8 cellular contexts compared by ENCODE assay signal in the genomic region with DNA sequence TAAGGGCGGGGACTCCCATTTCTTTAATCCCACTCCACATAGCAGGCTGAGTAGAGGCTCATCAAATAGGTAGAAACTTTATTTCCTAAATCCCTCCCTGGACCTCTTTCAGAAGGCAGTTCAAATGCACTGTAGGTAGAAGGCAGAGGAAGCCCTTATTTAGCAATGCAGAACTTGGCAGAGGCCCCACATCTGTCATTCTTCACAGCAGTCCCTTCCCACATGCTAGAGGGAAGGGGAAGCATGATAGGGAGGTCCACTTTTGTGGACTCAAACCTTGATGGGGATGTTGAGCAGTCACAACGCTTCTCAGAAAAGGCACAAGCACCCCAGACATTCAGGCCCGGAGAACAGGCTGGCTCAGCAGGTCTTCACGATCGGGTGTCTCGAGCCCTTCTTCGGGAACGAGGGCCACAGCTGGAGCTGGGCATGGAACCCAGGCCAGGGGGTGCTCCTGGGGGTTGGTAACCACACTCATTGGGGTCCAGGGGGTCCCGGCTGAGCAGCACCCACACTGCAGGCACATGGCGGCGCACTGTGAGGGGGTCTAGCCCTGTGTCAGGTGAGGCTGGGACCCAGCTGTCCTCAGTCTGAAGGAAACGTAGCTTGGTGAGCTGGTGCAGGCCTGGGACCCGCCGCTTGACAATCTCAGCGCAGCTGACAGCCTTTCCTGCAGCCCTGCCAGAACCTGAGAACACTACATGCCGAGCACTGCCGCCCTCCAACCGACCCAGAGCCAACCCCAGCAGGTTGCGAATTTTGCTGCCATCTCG. TPM values are rescaled to one million over a fixed set of nuclear protein-coding genes. Genes with fewer than 3 reads are reported as not detected.
DNase-seq lines count a peak whose midpoint lies in the region; ATAC-seq and TF ChIP-seq lines count a peak whose summit lies in the region.

No MANE protein-coding gene starts in this region.

- peaks cover 5% of the 10 kb centered on the region for H3K27me3 ChIP-seq in iPS-18a (ENCODE audit: control insufficient read depth, insufficient read depth, low read length)
- no peaks in the 10 kb centered on the region for H3K27me3 ChIP-seq in testis

- no peak for DNase-seq in activated naive CD4-positive, alpha-beta T cell treated with anti-CD3 and anti-CD28 coated beads, Interleukin-2, amount 10 ng/mL, durations not matched to agents 7 days and 5 days
- DNase-seq in activated naive CD4-positive, alpha-beta T cell treated with Interleukin-2 at 50 U/mL for 16 hours = no peak
- DNase-seq in activated T-helper 1 cell treated with anti-CD3 and anti-CD28 coated beads, Interleukin-12 subunit alpha, Interleukin-12 subunit beta, Interleukin-2, Interleukin-4 antibody, amounts not matched to agents 30 ng/mL and 10 ng/mL and 1 ng/mL, durations not matched to agents 14 hours and 24 hours and 36 hours (ENCODE audit: low spot score) = no peak
- DNase-seq in testis = peak; percentile 28
- DNase-seq in KG1 (lab: John Stamatoyannopoulos, UW) = no peak
- no peak for DNase-seq in retina

- H3K4me1 Mint-ChIP-seq in activated naive CD4-positive, alpha-beta T cell treated with anti-CD3 and anti-CD28 coated beads, Interleukin-2, amount 10 ng/mL, durations not matched to agents 7 days and 5 days = peaks cover 26% of the 10 kb centered on the region
- H3K4me1 Mint-ChIP-seq in activated T-helper 1 cell treated with anti-CD3 and anti-CD28 coated beads, Interleukin-12 subunit alpha, Interleukin-12 subunit beta, Interleukin-2, Interleukin-4 antibody, amounts not matched to agents 30 ng/mL and 10 ng/mL and 1 ng/mL, durations not matched to agents 14 hours and 24 hours and 36 hours (ENCODE audit: low read depth) = peaks cover 24% of the 10 kb centered on the region

- H3K27ac ChIP-seq in iPS-18a (ENCODE audit: low read length) = no peak overlapping the region
- no peak overlapping the region for H3K27ac ChIP-seq in testis

- intact Hi-C loops in activated T-helper 1 cell treated with anti-CD3 and anti-CD28 coated beads, Interleukin-12 subunit alpha, Interleukin-12 subunit beta, Interleukin-2, Interleukin-4 antibody, amounts not matched to agents 30 ng/mL and 10 ng/mL and 1 ng/mL, durations not matched to agents 14 hours and 24 hours and 36 hours (cut with micrococcal nuclease) = loop anchor here (1.0 to 5.0 kb wide), 2 partner anchors 283 to 484 kb away; partner anchors contain the start of genes DCAF12, KIF24 and NUDT2
- intact Hi-C loops in testis (cut with DNase I; ENCODE audit: low total_unique reads) = loop anchor here (10.0 kb wide), 1 partner anchor 94 kb away; no protein-coding TSS in a partner anchor

- H3K27me3 Mint-ChIP-seq in activated naive CD4-positive, alpha-beta T cell treated with anti-CD3 and anti-CD28 coated beads, Interleukin-2, amount 10 ng/mL, durations not matched to agents 7 days and 5 days = no peaks in the 10 kb centered on the region
- H3K27me3 Mint-ChIP-seq in activated T-helper 1 cell treated with anti-CD3 and anti-CD28 coated beads, Interleukin-12 subunit alpha, Interleukin-12 subunit beta, Interleukin-2, Interleukin-4 antibody, amounts not matched to agents 30 ng/mL and 10 ng/mL and 1 ng/mL, durations not matched to agents 14 hours and 24 hours and 36 hours (ENCODE audit: insufficient read depth) = no peaks in the 10 kb centered on the region

- no peaks in the 10 kb centered on the region for H3K9me3 Mint-ChIP-seq in activated naive CD4-positive, alpha-beta T cell treated with anti-CD3 and anti-CD28 coated beads, Interleukin-2, amount 10 ng/mL, durations not matched to agents 7 days and 5 days
- H3K9me3 Mint-ChIP-seq in activated T-helper 1 cell treated with anti-CD3 and anti-CD28 coated beads, Interleukin-12 subunit alpha, Interleukin-12 subunit beta, Interleukin-2, Interleukin-4 antibody, amounts not matched to agents 30 ng/mL and 10 ng/mL and 1 ng/mL, durations not matched to agents 14 hours and 24 hours and 36 hours = no peaks in the 10 kb centered on the region

- no peak for TF ChIP-seq POLR2A in testis (IDR thresholded peaks at IDR 0.05)

- peak overlapping the region; percentile 91 for H3K4me3 Mint-ChIP-seq in activated naive CD4-positive, alpha-beta T cell treated with anti-CD3 and anti-CD28 coated beads, Interleukin-2, amount 10 ng/mL, durations not matched to agents 7 days and 5 days
- peak overlapping the region; percentile 95 for H3K4me3 Mint-ChIP-seq in activated T-helper 1 cell treated with anti-CD3 and anti-CD28 coated beads, Interleukin-12 subunit alpha, Interleukin-12 subunit beta, Interleukin-2, Interleukin-4 antibody, amounts not matched to agents 30 ng/mL and 10 ng/mL and 1 ng/mL, durations not matched to agents 14 hours and 24 hours and 36 hours

- 66 to 69% methylated on average over 16 to 17 of the region's 20 CpGs for WGBS in testis, 2 donors

- ATAC-seq in GM18907 (IDR thresholded peaks at IDR 0.05; ENCODE audit: unreplicated experiment) = no peak

- CTCF ChIA-PET in activated naive CD4-positive, alpha-beta T cell treated with anti-CD3 and anti-CD28 coated beads, Interleukin-2, amount 10 ng/mL, durations not matched to agents 7 days and 5 days (lab: Charles Lee) = interaction anchor here (1.0 to 8.5 kb wide), 4 partner anchors 12 to 92 kb away, joined by 3 to 130 read pairs (median 4); partner anchors contain the start of gene SIGMAR1

- H3K9me3 ChIP-seq in iPS-18a (ENCODE audit: control insufficient read depth, low read depth, low read length) = no peaks in the 10 kb centered on the region
- no peaks in the 10 kb centered on the region for H3K9me3 ChIP-seq in testis

- H3K27ac Mint-ChIP-seq in activated naive CD4-positive, alpha-beta T cell treated with anti-CD3 and anti-CD28 coated beads, Interleukin-2, amount 10 ng/mL, durations not matched to agents 7 days and 5 days = no peak overlapping the region
- no peak overlapping the region for H3K27ac Mint-ChIP-seq in activated T-helper 1 cell treated with anti-CD3 and anti-CD28 coated beads, Interleukin-12 subunit alpha, Interleukin-12 subunit beta, Interleukin-2, Interleukin-4 antibody, amounts not matched to agents 30 ng/mL and 10 ng/mL and 1 ng/mL, durations not matched to agents 14 hours and 24 hours and 36 hours

- H3K4me3 ChIP-seq in iPS-18a (ENCODE audit: low read length) = peak overlapping the region; percentile 86
- H3K4me3 ChIP-seq in testis = no peak overlapping the region

- H3K9ac ChIP-seq in iPS-18a (ENCODE audit: low read length) = no peak overlapping the region

- no peak for TF ChIP-seq CTCF in testis (IDR thresholded peaks at IDR 0.05)

- H3K4me1 ChIP-seq in iPS-18a (ENCODE audit: control insufficient read depth, low read depth, low read length) (peaks cover 11% of the 10 kb centered on the region), testis (peaks cover 11% of the 10 kb centered on the region)

- H3K36me3 ChIP-seq in iPS-18a (ENCODE audit: control insufficient read depth, low read depth, low read length) (no peaks in the 10 kb centered on the region), testis (ENCODE audit: low read depth, missing control alignments) (no peaks in the 10 kb centered on the region)

- H3K36me3 Mint-ChIP-seq in activated naive CD4-positive, alpha-beta T cell treated with anti-CD3 and anti-CD28 coated beads, Interleukin-2, amount 10 ng/mL, durations not matched to agents 7 days and 5 days = peaks cover 20% of the 10 kb centered on the region
- peaks cover 7% of the 10 kb centered on the region for H3K36me3 Mint-ChIP-seq in activated T-helper 1 cell treated with anti-CD3 and anti-CD28 coated beads, Interleukin-12 subunit alpha, Interleukin-12 subunit beta, Interleukin-2, Interleukin-4 antibody, amounts not matched to agents 30 ng/mL and 10 ng/mL and 1 ng/mL, durations not matched to agents 14 hours and 24 hours and 36 hours (ENCODE audit: low read depth)

RNA-seq across cellular contexts. Expression of gene RPP25L, which starts 1.3 kb away (rescaled TPM):
- 37.5 and 40.2 TPM in 2 replicates for total RNA-seq in activated T-helper 1 cell treated with anti-CD3 and anti-CD28 coated beads, Interleukin-12 subunit alpha, Interleukin-12 subunit beta, Interleukin-2, Interleukin-4 antibody, amounts not matched to agents 30 ng/mL and 10 ng/mL and 1 ng/mL, durations not matched to agents 14 hours and 24 hours and 36 hours
- total RNA-seq in testis = 10 to 100 TPM; 23.5 to 26.8 TPM
- 25.1 TPM for polyA plus RNA-seq in testis (ENCODE audit: insufficient read depth, low read depth, low replicate concordance)

RNA-seq across cellular contexts. Expression of gene DCTN3, which starts 9.7 kb away (rescaled TPM):
- 59.3 and 62.2 TPM in 2 replicates for total RNA-seq in activated T-helper 1 cell treated with anti-CD3 and anti-CD28 coated beads, Interleukin-12 subunit alpha, Interleukin-12 subunit beta, Interleukin-2, Interleukin-4 antibody, amounts not matched to agents 30 ng/mL and 10 ng/mL and 1 ng/mL, durations not matched to agents 14 hours and 24 hours and 36 hours
- total RNA-seq in testis = 10 to 100 TPM; 55.1 to 78.5 TPM
- 82.9 TPM for polyA plus RNA-seq in testis (ENCODE audit: insufficient read depth, low read depth, low replicate concordance)

RNA-seq across cellular contexts. Expression of gene ARID3C, which starts 18.2 kb away (rescaled TPM):
- 0.23 TPM in 1 of 2 replicates, not detected in the other for total RNA-seq in activated T-helper 1 cell treated with anti-CD3 and anti-CD28 coated beads, Interleukin-12 subunit alpha, Interleukin-12 subunit beta, Interleukin-2, Interleukin-4 antibody, amounts not matched to agents 30 ng/mL and 10 ng/mL and 1 ng/mL, durations not matched to agents 14 hours and 24 hours and 36 hours
- total RNA-seq in testis = under 1 TPM; 0.31 to 0.37 TPM
- polyA plus RNA-seq in testis (ENCODE audit: insufficient read depth, low read depth, low replicate concordance) = 0.45 TPM

RNA-seq across cellular contexts. Expression of gene CNTFR, which starts 21.1 kb away (rescaled TPM):
- total RNA-seq in activated T-helper 1 cell treated with anti-CD3 and anti-CD28 coated beads, Interleukin-12 subunit alpha, Interleukin-12 subunit beta, Interleukin-2, Interleukin-4 antibody, amounts not matched to agents 30 ng/mL and 10 ng/mL and 1 ng/mL, durations not matched to agents 14 hours and 24 hours and 36 hours = not detected in 2 replicates
- total RNA-seq in testis = 10 to 100 TPM; 16.0 TPM
- polyA plus RNA-seq in testis (ENCODE audit: insufficient read depth, low read depth, low replicate concordance) = 11.8 TPM

RNA-seq across cellular contexts. Expression of gene SIGMAR1, which starts 27.0 kb away (rescaled TPM):
- total RNA-seq in activated T-helper 1 cell treated with anti-CD3 and anti-CD28 coated beads, Interleukin-12 subunit alpha, Interleukin-12 subunit beta, Interleukin-2, Interleukin-4 antibody, amounts not matched to agents 30 ng/mL and 10 ng/mL and 1 ng/mL, durations not matched to agents 14 hours and 24 hours and 36 hours = 128 and 130 TPM in 2 replicates
- 10 to 100 TPM; 87.1 to 92.4 TPM for total RNA-seq in testis
- 50.3 TPM for polyA plus RNA-seq in testis (ENCODE audit: insufficient read depth, low read depth, low replicate concordance)
